13 cellular contexts compared by ENCODE assay signal in the genomic region with DNA sequence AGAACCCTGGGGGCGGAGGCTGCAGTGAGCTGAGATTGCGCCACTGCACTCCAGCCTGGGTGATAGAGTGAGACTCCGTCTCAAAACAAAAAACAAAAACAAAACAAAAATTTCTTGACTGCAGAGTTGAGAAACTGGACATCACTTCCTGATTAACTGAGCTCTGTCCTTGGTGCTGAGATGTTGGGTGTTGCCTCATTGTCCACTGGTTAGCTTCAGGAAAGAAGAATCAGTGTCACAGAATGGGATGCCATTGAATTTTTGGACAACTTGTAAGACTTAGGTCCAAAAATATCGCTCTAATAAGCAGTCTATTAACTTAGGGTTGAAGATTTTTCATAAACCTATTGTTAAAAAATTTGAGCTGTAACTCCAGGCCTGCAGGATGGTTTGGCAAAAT. TPM values are rescaled to one million over a fixed set of nuclear protein-coding genes. Genes with fewer than 3 reads are reported as not detected.
DNase-seq lines count a peak whose midpoint lies in the region; ATAC-seq, FAIRE-seq and TF ChIP-seq lines count a peak whose summit lies in the region.
"Had no signal": no experiment of that assay in that cellular context is flagged by ENCODE, and none has a peak within 500 bp of the region (broad histone marks: within the 10 kb centered on the region; RNA-seq: fewer than 3 reads in every experiment).

No MANE protein-coding gene starts in this region.

- DNase-seq in cardiac muscle cell (ENCODE audit: low read depth in 1 of 2, low spot score in 1 of 2) (peak; percentile 71 to 75), right cardiac atrium (no peak), RPMI8226 (peak; percentile 39), fibroblast of gingiva (ENCODE audit: low read depth) (peak; percentile 20), urothelium cell line (ENCODE audit: low spot score) (peak; percentile 62), Ammon's horn (ENCODE audit: low spot score) (no peak)
- DNase-seq: anterior cingulate cortex, left colon, NCI-H2029 treated with DMSO at 0.1 percent for 48 hours had no signal

- H3K9me3 ChIP-seq in cardiac muscle cell (ENCODE audit: low read depth) (no peaks in the 10 kb centered on the region), right cardiac atrium (ENCODE audit: control insufficient read depth, low read length) (no peaks in the 10 kb centered on the region)
- H3K9me3 ChIP-seq: BLaER1 had no signal

- H3K27ac ChIP-seq in cardiac muscle cell (no peak overlapping the region), right cardiac atrium (ENCODE audit: low read length) (no peak overlapping the region)
- H3K27ac ChIP-seq: BLaER1 had no signal

- intact Hi-C loops in right cardiac atrium (cut with DNase I): no loop called here

- H3K27me3 ChIP-seq in cardiac muscle cell: peaks cover 4% of the 10 kb centered on the region
- no peaks in the 10 kb centered on the region for H3K27me3 ChIP-seq in right cardiac atrium (ENCODE audit: control insufficient read depth, insufficient read depth)
- H3K27me3 ChIP-seq: BLaER1 had no signal

- no peaks in the 10 kb centered on the region for H3K4me1 ChIP-seq in cardiac muscle cell (ENCODE audit: low read depth)
- H3K4me1 ChIP-seq in right cardiac atrium (ENCODE audit: control insufficient read depth, insufficient read depth, low read length): no peaks in the 10 kb centered on the region
- H3K4me1 ChIP-seq: BLaER1 had no signal

- H3K4me3 ChIP-seq in cardiac muscle cell: no peak overlapping the region
- H3K4me3 ChIP-seq in right cardiac atrium (ENCODE audit: low read length): no peak overlapping the region
- H3K4me3 ChIP-seq: BLaER1 had no signal

- H3K36me3 ChIP-seq in cardiac muscle cell: no peaks in the 10 kb centered on the region
- H3K36me3 ChIP-seq: BLaER1 had no signal

- 47% methylated on average over 4 of the region's 4 CpGs for WGBS in right cardiac atrium

- ATAC-seq in right cardiac atrium (no peak), GM19328 (IDR thresholded peaks at IDR 0.05; ENCODE audit: unreplicated experiment) (no peak), HG03108 (IDR thresholded peaks at IDR 0.05; ENCODE audit: unreplicated experiment) (no peak)
- ATAC-seq: left colon, WTC11 had no signal

- TF ChIP-seq CTCF in cardiac muscle cell (IDR thresholded peaks at IDR 0.05; ENCODE audit: low read depth, low read length): no peak

- no peak for FAIRE-seq in urothelium cell line (lab: Jason Lieb, UNC)

RNA-seq across cellular contexts. Expression of gene KCNA10, which starts 23.8 kb away (rescaled TPM):
- total RNA-seq in cardiac muscle cell (not detected in 2 replicates), right cardiac atrium (not detected)
- polyA plus RNA-seq in cardiac muscle cell (not detected in 2 replicates), right cardiac atrium (not detected)
- total RNA-seq: left colon, WTC11 had no signal

Comparison
In these comparisons a context has a peak if more than half of its experiments do, and no peak if none do; other contexts are left out.
1. DNase-seq: peak in cardiac muscle cell (2 of 2), RPMI8226 (single experiment), fibroblast of gingiva (single experiment) and urothelium cell line (single experiment); none in right cardiac atrium (0 of 3) and Ammon's horn (single experiment).